In the genomic region with DNA sequence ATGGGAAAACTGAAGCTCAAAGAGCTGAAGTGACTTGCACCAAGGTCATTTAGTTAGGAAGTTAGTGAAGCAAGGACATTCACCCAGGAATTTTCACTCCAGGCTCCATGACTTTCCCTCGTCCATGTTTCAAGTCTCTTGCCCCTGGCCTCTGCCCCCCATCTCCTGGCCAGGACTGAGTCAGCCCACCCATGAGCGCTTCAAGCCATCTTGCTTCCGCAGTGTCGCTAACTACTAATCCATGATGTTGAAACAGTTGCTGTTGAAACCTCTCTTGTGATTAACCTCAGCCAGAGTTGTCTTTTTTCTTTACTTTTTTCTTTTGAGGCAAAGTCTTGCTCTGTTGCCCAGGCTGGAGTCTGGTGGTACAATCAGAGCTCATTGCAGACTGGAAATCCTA, we compare ENCODE assay signal across 15 cellular contexts. TPM values are rescaled to one million over a fixed set of nuclear protein-coding genes. Genes with fewer than 3 reads are reported as not detected.
A peak's percentile ranks its signal among the peaks of the same experiment; 100 is the strongest.
DNase-seq lines count a peak whose midpoint lies in the region; ATAC-seq and TF ChIP-seq lines count a peak whose summit lies in the region.
"Had no signal": no experiment of that assay in that cellular context is flagged by ENCODE, and none has a peak within 500 bp of the region (broad histone marks: within the 10 kb centered on the region; RNA-seq: fewer than 3 reads in every experiment).

No MANE protein-coding gene starts in this region.

- DNase-seq in activated T-cell treated with anti-CD3 and anti-CD28 coated beads, Interleukin-2, amount 50 U/mL, for 72 hours: no peak
- DNase-seq in activated T-cell treated with anti-CD3 and anti-CD28 coated beads, Interleukin-2, amount 50 U/mL, for 4 hours: no peak
- no peak for DNase-seq in activated CD8-positive, alpha-beta T cell treated with anti-CD3 and anti-CD28 coated beads, Interleukin-2, amount 10 ng/mL, durations not matched to agents 7 days and 5 days
- no peak for DNase-seq in immature natural killer cell
- peak; percentile 22 for DNase-seq in stomach
- no peak for DNase-seq in MM.1S
- no peak for DNase-seq in NCI-H1436 treated with DMSO at 0.1 percent for 48 hours (lab: John Stamatoyannopoulos, UW)
- DNase-seq: activated T-cell treated with anti-CD3 and anti-CD28 coated beads, Interleukin-2, amount 50 U/mL, for 48 hours; NCI-H226; small intestine had no signal

- H3K9me3 Mint-ChIP-seq in activated T-cell treated with anti-CD3 and anti-CD28 coated beads, Interleukin-2, amount 50 U/mL, for 72 hours: no peaks in the 10 kb centered on the region
- H3K9me3 Mint-ChIP-seq in activated T-cell treated with anti-CD3 and anti-CD28 coated beads, Interleukin-2, amount 50 U/mL, for 4 hours: no peaks in the 10 kb centered on the region
- no peaks in the 10 kb centered on the region for H3K9me3 Mint-ChIP-seq in activated CD8-positive, alpha-beta T cell treated with anti-CD3 and anti-CD28 coated beads, Interleukin-2, amount 10 ng/mL, durations not matched to agents 7 days and 5 days (ENCODE audit: insufficient read depth)
- no peaks in the 10 kb centered on the region for H3K9me3 Mint-ChIP-seq in immature natural killer cell

- no peak overlapping the region for H3K4me3 Mint-ChIP-seq in activated T-cell treated with anti-CD3 and anti-CD28 coated beads, Interleukin-2, amount 50 U/mL, for 72 hours
- no peak overlapping the region for H3K4me3 Mint-ChIP-seq in activated T-cell treated with anti-CD3 and anti-CD28 coated beads, Interleukin-2, amount 50 U/mL, for 4 hours
- H3K4me3 Mint-ChIP-seq in activated CD8-positive, alpha-beta T cell treated with anti-CD3 and anti-CD28 coated beads, Interleukin-2, amount 10 ng/mL, durations not matched to agents 7 days and 5 days: no peak overlapping the region
- peak overlapping the region in 2 of 5 donors; percentile 11 to 54 for H3K4me3 Mint-ChIP-seq in immature natural killer cell
- H3K4me3 Mint-ChIP-seq: WTC11 had no signal

- H3K4me1 ChIP-seq in stomach (peaks cover 0 to 33% (median 17%) of the 10 kb centered on the region in 4 donors), MM.1S (ENCODE audit: low read length) (no peaks in the 10 kb centered on the region)

- peaks cover 57% of the 10 kb centered on the region for H3K4me1 Mint-ChIP-seq in activated T-cell treated with anti-CD3 and anti-CD28 coated beads, Interleukin-2, amount 50 U/mL, for 72 hours (ENCODE audit: low read depth)
- peaks cover 77% of the 10 kb centered on the region for H3K4me1 Mint-ChIP-seq in activated T-cell treated with anti-CD3 and anti-CD28 coated beads, Interleukin-2, amount 50 U/mL, for 4 hours (ENCODE audit: low read depth)
- peaks cover 51% of the 10 kb centered on the region for H3K4me1 Mint-ChIP-seq in activated CD8-positive, alpha-beta T cell treated with anti-CD3 and anti-CD28 coated beads, Interleukin-2, amount 10 ng/mL, durations not matched to agents 7 days and 5 days (ENCODE audit: low read depth)
- peaks cover 84 to 94% of the 10 kb centered on the region in 2 donors for H3K4me1 Mint-ChIP-seq in immature natural killer cell
- H3K4me1 Mint-ChIP-seq: WTC11 had no signal

- H3K36me3 Mint-ChIP-seq in activated T-cell treated with anti-CD3 and anti-CD28 coated beads, Interleukin-2, amount 50 U/mL, for 72 hours (ENCODE audit: insufficient read depth in 2 of 2): peaks cover 3 to 18% of the 10 kb centered on the region in 2 donors
- peaks cover 15% of the 10 kb centered on the region for H3K36me3 Mint-ChIP-seq in activated T-cell treated with anti-CD3 and anti-CD28 coated beads, Interleukin-2, amount 50 U/mL, for 4 hours (ENCODE audit: insufficient read depth)
- H3K36me3 Mint-ChIP-seq in activated CD8-positive, alpha-beta T cell treated with anti-CD3 and anti-CD28 coated beads, Interleukin-2, amount 10 ng/mL, durations not matched to agents 7 days and 5 days (ENCODE audit: low read depth): peaks cover 45% of the 10 kb centered on the region
- H3K36me3 Mint-ChIP-seq in immature natural killer cell: peaks cover 4 to 19% (median 8%) of the 10 kb centered on the region in 3 donors

- H3K27ac ChIP-seq in stomach (no peak overlapping the region), MM.1S (ENCODE audit: low read length) (no peak overlapping the region)
- H3K27ac ChIP-seq: cardiac muscle cell had no signal

- no peak overlapping the region for H2AFZ ChIP-seq in MM.1S (ENCODE audit: low read length)

- CTCF ChIA-PET in activated CD8-positive, alpha-beta T cell treated with anti-CD3 and anti-CD28 coated beads, Interleukin-2, amount 10 ng/mL, durations not matched to agents 7 days and 5 days (lab: Charles Lee): no interaction called here

- H3K27me3 ChIP-seq in stomach (no peaks in the 10 kb centered on the region), MM.1S (replicated peaks; ENCODE audit: insufficient read depth, low read length) (no peaks in the 10 kb centered on the region)
- H3K27me3 ChIP-seq: cardiac muscle cell, ovary had no signal

- 75 to 94% (median 92%) methylated on average over 4 of the region's 4 CpGs for WGBS in stomach, 5 donors

- no peak overlapping the region for H3K9ac ChIP-seq in MM.1S (ENCODE audit: low read length)

- H3K27me3 Mint-ChIP-seq in activated T-cell treated with anti-CD3 and anti-CD28 coated beads, Interleukin-2, amount 50 U/mL, for 72 hours (ENCODE audit: low read depth): no peaks in the 10 kb centered on the region
- no peaks in the 10 kb centered on the region for H3K27me3 Mint-ChIP-seq in activated T-cell treated with anti-CD3 and anti-CD28 coated beads, Interleukin-2, amount 50 U/mL, for 4 hours (ENCODE audit: low read depth)
- no peaks in the 10 kb centered on the region for H3K27me3 Mint-ChIP-seq in activated CD8-positive, alpha-beta T cell treated with anti-CD3 and anti-CD28 coated beads, Interleukin-2, amount 10 ng/mL, durations not matched to agents 7 days and 5 days (ENCODE audit: low read depth)
- peaks cover 2 to 9% (median 6%) of the 10 kb centered on the region in 3 donors for H3K27me3 Mint-ChIP-seq in immature natural killer cell (ENCODE audit: low read depth in 3 of 3)

- H3K9me2 ChIP-seq in MM.1S (replicated peaks; ENCODE audit: insufficient read depth, low read length): no peaks in the 10 kb centered on the region

- POLR2A ChIA-PET in activated CD8-positive, alpha-beta T cell treated with anti-CD3 and anti-CD28 coated beads, Interleukin-2, amount 10 ng/mL, durations not matched to agents 7 days and 5 days (lab: Charles Lee): no interaction called here

- ATAC-seq in activated T-cell treated with anti-CD3 and anti-CD28 coated beads, Interleukin-2, amount 50 U/mL, for 72 hours (replicated peaks in 1 of 2): no peak
- ATAC-seq in activated T-cell treated with anti-CD3 and anti-CD28 coated beads, Interleukin-2, amount 50 U/mL, for 4 hours: no peak
- ATAC-seq in activated CD8-positive, alpha-beta T cell treated with anti-CD3 and anti-CD28 coated beads, Interleukin-2, amount 10 ng/mL, durations not matched to agents 7 days and 5 days: no peak
- ATAC-seq in HG03520 (IDR thresholded peaks at IDR 0.05; ENCODE audit: unreplicated experiment): no peak
- ATAC-seq: WTC11 had no signal

- no peak for TF ChIP-seq POLR2A in stomach (IDR thresholded peaks at IDR 0.05)

- intact Hi-C loops in stomach (cut with DNase I; ENCODE audit: low total_unique reads): no loop called here

- peak overlapping the region; percentile 43 for H3K27ac Mint-ChIP-seq in activated T-cell treated with anti-CD3 and anti-CD28 coated beads, Interleukin-2, amount 50 U/mL, for 72 hours
- peak overlapping the region; percentile 76 for H3K27ac Mint-ChIP-seq in activated CD8-positive, alpha-beta T cell treated with anti-CD3 and anti-CD28 coated beads, Interleukin-2, amount 10 ng/mL, durations not matched to agents 7 days and 5 days
- H3K27ac Mint-ChIP-seq in immature natural killer cell: peak overlapping the region; percentile 49 to 97 (median 86)
- H3K27ac Mint-ChIP-seq: WTC11 had no signal

- no peak for TF ChIP-seq EP300 in stomach (IDR thresholded peaks at IDR 0.05)

- H3K9me3 ChIP-seq in stomach: no peaks in the 10 kb centered on the region
- H3K9me3 ChIP-seq in MM.1S (replicated peaks; ENCODE audit: insufficient read depth, low read length): no peaks in the 10 kb centered on the region
- H3K9me3 ChIP-seq: ovary had no signal

- no peaks in the 10 kb centered on the region for H4K20me1 ChIP-seq in MM.1S (ENCODE audit: insufficient read depth, low read length)

- TF ChIP-seq CTCF in stomach (IDR thresholded peaks at IDR 0.05): no peak
- TF ChIP-seq CTCF in MM.1S (IDR thresholded peaks at IDR 0.05; ENCODE audit: low read length): no peak

- H3F3A ChIP-seq in MM.1S (ENCODE audit: insufficient read depth, low read length): no peaks in the 10 kb centered on the region

- no peaks in the 10 kb centered on the region for H3K79me2 ChIP-seq in MM.1S (ENCODE audit: low read length)

- H3K36me3 ChIP-seq in stomach (peaks cover 0 to 50% (median 32%) of the 10 kb centered on the region in 4 donors), MM.1S (replicated peaks; ENCODE audit: insufficient read depth, low read length) (no peaks in the 10 kb centered on the region)
- H3K36me3 ChIP-seq: cardiac muscle cell, ovary had no signal

- no peak overlapping the region for H3K4me2 ChIP-seq in MM.1S (ENCODE audit: low read depth, low read length)

- H3K4me3 ChIP-seq in stomach (no peak overlapping the region), MM.1S (ENCODE audit: low read length) (no peak overlapping the region)
- H3K4me3 ChIP-seq: cardiac muscle cell, ovary had no signal

RNA-seq across cellular contexts. Expression of a gene that starts 29.7 kb away (rescaled TPM):
- under 1 TPM in 1 of 2 donors, not detected in 1; 0.14 TPM for total RNA-seq in activated T-cell treated with anti-CD3 and anti-CD28 coated beads, Interleukin-2, amount 50 U/mL, for 72 hours
- total RNA-seq in activated T-cell treated with anti-CD3 and anti-CD28 coated beads, Interleukin-2, amount 50 U/mL, for 4 hours: not detected
- not detected for total RNA-seq in activated CD8-positive, alpha-beta T cell treated with anti-CD3 and anti-CD28 coated beads, Interleukin-2, amount 10 ng/mL, durations not matched to agents 7 days and 5 days
- not detected for polyA plus RNA-seq in immature natural killer cell
- total RNA-seq in stomach: 1 to 10 TPM in 1 of 5 donors, under 1 TPM in 1, not detected in 3; 0.37 to 2.3 TPM
- under 1 TPM in 2 of 3 donors, not detected in 1; 0.08 to 0.25 TPM for polyA plus RNA-seq in stomach
- total RNA-seq: endothelial cell of umbilical vein, WTC11 had no signal
- polyA plus RNA-seq: cardiac muscle cell, endothelial cell of umbilical vein had no signal
